Comparison of ENCODE assay signal across 24 cellular contexts in the genomic region with DNA sequence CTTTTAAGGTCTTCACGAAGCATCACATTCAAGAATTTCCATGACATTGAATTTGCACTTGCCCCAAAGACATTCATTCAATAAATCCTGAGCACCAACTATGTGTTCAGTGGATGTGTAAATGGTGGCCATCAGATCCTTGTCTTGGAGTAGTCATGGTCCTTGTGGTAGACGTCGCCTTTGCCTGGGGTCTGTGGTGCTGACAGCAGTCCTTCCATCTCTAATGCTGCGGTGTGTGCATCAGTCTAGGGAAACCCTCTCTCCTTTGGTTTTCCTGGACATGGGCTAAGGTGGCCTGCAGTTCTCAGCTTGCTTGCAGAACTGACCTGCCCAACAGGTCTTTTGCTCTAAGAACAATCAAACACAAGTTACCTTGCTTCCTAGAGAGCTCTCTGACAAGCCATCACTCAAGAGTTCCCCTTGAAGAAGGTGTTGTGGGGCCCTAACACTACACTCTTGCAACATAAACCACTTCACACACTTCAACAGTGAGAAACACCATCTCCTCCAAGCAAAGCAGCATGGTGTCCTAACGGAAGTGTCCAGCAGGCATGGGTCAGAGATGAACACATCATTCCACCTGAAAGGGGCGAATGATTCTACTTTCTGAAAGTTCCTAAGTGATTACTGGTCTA.
DNase-seq lines count a peak whose midpoint lies in the region; FAIRE-seq and TF ChIP-seq lines count a peak whose summit lies in the region.
"Had no signal": no experiment of that assay in that cellular context is flagged by ENCODE, and none has a peak within 500 bp of the region (broad histone marks: within the 10 kb centered on the region; RNA-seq: fewer than 3 reads in every experiment).

No MANE protein-coding gene starts in this region.

- no peak overlapping the region for H3K9ac ChIP-seq in H9 (ENCODE audit: extremely low read depth, insufficient read length, low read length)
- H3K9ac ChIP-seq: GM23248 had no signal

- H3K27me3 Mint-ChIP-seq in H9 (ENCODE audit: low read depth) (peaks cover 13% of the 10 kb centered on the region), osteocyte (ENCODE audit: unreplicated experiment) (peaks cover 11% of the 10 kb centered on the region)

- no peak overlapping the region for H2BK15ac ChIP-seq in H9 (ENCODE audit: low read depth, low read length)

- no peak overlapping the region for H2AFZ ChIP-seq in H9 (ENCODE audit: low read length)
- H2AFZ ChIP-seq: GM23248 had no signal

- H3K36me3 Mint-ChIP-seq in H9 (ENCODE audit: insufficient read depth in 1 of 3, low read depth in 3 of 3) (no peaks in the 10 kb centered on the region), osteocyte (ENCODE audit: unreplicated experiment) (no peaks in the 10 kb centered on the region)
- H3K36me3 Mint-ChIP-seq: CD8-positive, alpha-beta memory T cell had no signal

- no peak overlapping the region for H2AK5ac ChIP-seq in H9 (ENCODE audit: insufficient read length, low read length)

- H3K4me1 ChIP-seq in H9 (ENCODE audit: insufficient read depth, low read length): no peaks in the 10 kb centered on the region; the same call in 1 of the 2 replicates
- no peaks in the 10 kb centered on the region for H3K4me1 ChIP-seq in testis
- no peaks in the 10 kb centered on the region for H3K4me1 ChIP-seq in breast epithelium
- H3K4me1 ChIP-seq: SJCRH30 had no signal

- H2BK12ac ChIP-seq in H9 (ENCODE audit: insufficient read length, low read depth, low read length): no peak overlapping the region

- H3K18ac ChIP-seq in H9 (ENCODE audit: insufficient read length, low read depth, low read length): peak overlapping the region; percentile 17

- H4K20me1 ChIP-seq in H9 (ENCODE audit: control insufficient read depth, insufficient read depth, insufficient read length): no peaks in the 10 kb centered on the region

- WGBS in H9 (ENCODE audit: extremely low coverage, insufficient read length, low lambda C conversion rate): no CpG with 5 or more reads among the region's 6 CpGs
- WGBS in testis, 2 donors: 94 to 100% methylated on average over 1 to 6 of the region's 6 CpGs

- TF ChIP-seq CTCF in H9 (conservative IDR thresholded peaks at IDR 0.05) (no peak), coronary artery (IDR thresholded peaks at IDR 0.05) (no peak), osteocyte (IDR thresholded peaks at IDR 0.05) (no peak), testis (IDR thresholded peaks at IDR 0.05) (no peak), breast epithelium (IDR thresholded peaks at IDR 0.05) (no peak)

- no peak overlapping the region for H2BK120ac ChIP-seq in H9 (ENCODE audit: low read depth, low read length, poor library complexity, severe bottlenecking)

- DNase-seq in H9: peak; percentile 5
- peak; percentile 26 for DNase-seq in coronary artery (ENCODE audit: low spot score)
- DNase-seq in osteocyte (ENCODE audit: extremely low spot score, unreplicated experiment): peak; percentile 57
- DNase-seq in testis: peak; percentile 1
- no peak for DNase-seq in breast epithelium (ENCODE audit: low spot score in 2 of 2)
- no peak for DNase-seq in activated CD4-positive, alpha-beta T cell treated with anti-CD3 and anti-CD28 coated beads for 4 hours
- no peak for DNase-seq in NCI-H69 (lab: John Stamatoyannopoulos, UW)
- DNase-seq in GM12891 (ENCODE audit: insufficient read length, low spot score): no peak
- DNase-seq: C1 segment of cervical spinal cord; CD8-positive, alpha-beta memory T cell; DMS 273 treated with DMSO at 0.1 percent for 48 hours; DMS79 treated with DMSO at 0.1 percent for 48 hours; GF-D8; GM23248; KBM-7; NCI-H1105 treated with DMSO at 0.1 percent for 48 hours; NCI-H146; NCI-H1930; NCI-H2107; NCI-H524; NCI-H82; NK-92 treated with Interleukin-12 subunit alpha and Interleukin-12 subunit beta, amount 100 ng/mL, for 24 hours; PC-3; SJCRH30 had no signal

- H3K4me3 Mint-ChIP-seq in H9 (no peak overlapping the region), osteocyte (ENCODE audit: unreplicated experiment) (no peak overlapping the region)
- H3K4me3 Mint-ChIP-seq: CD8-positive, alpha-beta memory T cell had no signal

- no peak overlapping the region for H3K4me3 ChIP-seq in coronary artery
- no peak overlapping the region for H3K4me3 ChIP-seq in testis
- H3K4me3 ChIP-seq in breast epithelium: no peak overlapping the region
- H3K4me3 ChIP-seq: GM23248, SJCRH30 had no signal

- no peaks in the 10 kb centered on the region for H3K23me2 ChIP-seq in H9 (ENCODE audit: insufficient read length, low read depth, low read length, poor library complexity, severe bottlenecking)

- no peak overlapping the region for H3K14ac ChIP-seq in H9 (ENCODE audit: insufficient read depth, low read length)

- no peaks in the 10 kb centered on the region; a peak in 1 of 5 replicates for H3K9me3 Mint-ChIP-seq in H9
- no peaks in the 10 kb centered on the region for H3K9me3 Mint-ChIP-seq in osteocyte (ENCODE audit: unreplicated experiment)
- H3K9me3 Mint-ChIP-seq: CD8-positive, alpha-beta memory T cell had no signal

- no peaks in the 10 kb centered on the region for H3K9me3 ChIP-seq in H9 (ENCODE audit: control insufficient read depth, low read depth, low read length)
- no peaks in the 10 kb centered on the region for H3K9me3 ChIP-seq in testis
- no peaks in the 10 kb centered on the region for H3K9me3 ChIP-seq in breast epithelium
- H3K9me3 ChIP-seq: SJCRH30 had no signal

- intact Hi-C loops in testis (cut with DNase I; ENCODE audit: low total_unique reads): no loop called here
- intact Hi-C loops in breast epithelium (cut with DNase I; ENCODE audit: low total_unique reads): no loop called here

- no peak overlapping the region for H4K8ac ChIP-seq in H9 (replicated peaks; ENCODE audit: insufficient read length, low read depth, low read length)

- H3K27me3 ChIP-seq in H9 (ENCODE audit: insufficient read depth, low read length) (no peaks in the 10 kb centered on the region), testis (no peaks in the 10 kb centered on the region), breast epithelium (peaks cover 0 to 10% of the 10 kb centered on the region in 2 donors)
- H3K27me3 ChIP-seq: SJCRH30 had no signal

- H3K27ac Mint-ChIP-seq in H9 (no peak overlapping the region), osteocyte (ENCODE audit: unreplicated experiment) (no peak overlapping the region)

- no peak overlapping the region for H3K4ac ChIP-seq in H9 (ENCODE audit: low read depth, low read length)

- H3T11ph ChIP-seq in H9 (ENCODE audit: low read length): no peak overlapping the region

- FAIRE-seq in GM12891 (lab: Jason Lieb, UNC): no peak

- H4K5ac ChIP-seq in H9 (ENCODE audit: insufficient read length, low read depth, low read length): no peak overlapping the region

- no peaks in the 10 kb centered on the region for H3K36me3 ChIP-seq in testis (ENCODE audit: low read depth, missing control alignments)
- H3K36me3 ChIP-seq in breast epithelium: no peaks in the 10 kb centered on the region
- H3K36me3 ChIP-seq: SJCRH30 had no signal

- H3K4me1 Mint-ChIP-seq in H9 (peaks cover 23 to 39% of the 10 kb centered on the region in 2 experiments), osteocyte (ENCODE audit: unreplicated experiment) (no peaks in the 10 kb centered on the region)

- H4K91ac ChIP-seq in H9 (ENCODE audit: insufficient read length, low read depth, low read length): no peak overlapping the region

- H3K79me2 ChIP-seq in H9 (ENCODE audit: insufficient read depth, low read length): no peaks in the 10 kb centered on the region

- H3K79me1 ChIP-seq in H9 (ENCODE audit: insufficient read depth, low read depth, low read length, poor library complexity, severe bottlenecking): no peaks in the 10 kb centered on the region

- no peak overlapping the region for H2BK5ac ChIP-seq in H9 (ENCODE audit: insufficient read length, low read length)

- H3K4me2 ChIP-seq in H9 (ENCODE audit: insufficient read depth, insufficient read length, low read length): no peak overlapping the region

- H3K23ac ChIP-seq in H9 (ENCODE audit: insufficient read length, low read depth, low read length): no peak overlapping the region

- H3K27ac ChIP-seq in H9 (ENCODE audit: insufficient read length, low read depth, low read length): no peak overlapping the region
- no peak overlapping the region for H3K27ac ChIP-seq in coronary artery
- no peak overlapping the region for H3K27ac ChIP-seq in testis
- H3K27ac ChIP-seq in breast epithelium: no peak overlapping the region
- H3K27ac ChIP-seq: GM23248, SJCRH30 had no signal

- H3K56ac ChIP-seq in H9 (ENCODE audit: insufficient read length, low read depth, low read length): no peak overlapping the region

- no peak overlapping the region for H2BK20ac ChIP-seq in H9 (ENCODE audit: low read depth, low read length, poor library complexity, severe bottlenecking)

- TF ChIP-seq POLR2A in testis (IDR thresholded peaks at IDR 0.05) (no peak), breast epithelium (IDR thresholded peaks at IDR 0.05) (no peak), GM12891 (IDR thresholded peaks at IDR 0.05; ENCODE audit: low read depth, low read length) (no peak)

TF ChIP-seq in GM12891, 5 proteins besides CTCF, POLR2A, EP300 and RAD21:
- TF ChIP-seq PAX5 (IDR thresholded peaks at IDR 0.05; ENCODE audit: insufficient read depth, low read length, severe bottlenecking) (no peak), SPI1 (IDR thresholded peaks at IDR 0.05; ENCODE audit: low read depth, low read length) (no peak), TAF1 (IDR thresholded peaks at IDR 0.05; ENCODE audit: low read depth, low read length) (no peak), POLR2AphosphoS5 (IDR thresholded peaks at IDR 0.05; ENCODE audit: low read depth, low read length) (no peak)
TF ChIP-seq in GM12891: peak in this region for 0.

Comparison
In these comparisons a context has a peak if more than half of its experiments do, and no peak if none do; other contexts are left out.
1. DNase-seq: peak in H9 (single experiment), coronary artery (single experiment), osteocyte (single experiment) and testis (single experiment); none in breast epithelium (0 of 2), activated CD4-positive, alpha-beta T cell treated with anti-CD3 and anti-CD28 coated beads for 4 hours (0 of 2), NCI-H69 (single experiment) and GM12891 (single experiment).